In the genomic region with DNA sequence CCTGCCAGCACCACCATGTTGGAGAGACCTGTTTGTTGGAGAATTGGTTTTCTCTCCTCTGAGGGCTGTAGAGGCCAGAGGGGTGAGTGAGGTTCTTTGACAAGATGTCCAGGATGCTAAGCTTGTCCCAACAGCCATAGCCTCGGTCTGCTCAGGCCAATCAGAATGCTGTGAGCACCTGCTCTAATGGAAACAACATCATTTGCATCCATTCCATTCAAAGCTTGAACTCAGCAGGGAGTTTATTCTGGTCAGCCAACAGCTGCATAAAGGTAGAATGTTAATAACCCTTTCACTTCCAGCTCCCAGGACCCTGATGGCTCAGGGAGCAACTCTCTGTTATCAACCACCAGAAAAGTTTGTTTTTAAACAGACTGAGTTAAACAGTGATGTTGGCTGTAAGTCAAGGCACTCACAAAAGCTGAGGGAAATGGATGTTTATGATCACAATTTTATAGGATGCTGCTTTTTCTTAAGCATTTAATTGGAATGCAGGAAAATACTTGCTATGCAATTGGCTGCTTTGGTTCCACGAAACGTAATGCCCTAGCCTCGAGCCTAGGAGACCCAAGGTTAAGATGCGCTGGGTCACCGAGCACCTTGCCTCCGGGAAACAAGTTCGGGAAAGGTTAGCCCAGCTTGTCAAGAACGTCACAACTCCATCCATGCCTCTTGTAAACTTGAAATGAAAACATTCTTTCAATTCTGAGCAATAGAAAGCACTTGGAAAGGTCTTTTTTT, we compare ENCODE assay signal across 15 cellular contexts.
DNase-seq lines count a peak whose midpoint lies in the region; ATAC-seq and TF ChIP-seq lines count a peak whose summit lies in the region.
"Had no signal": no experiment of that assay in that cellular context is flagged by ENCODE, and none has a peak within 500 bp of the region (broad histone marks: within the 10 kb centered on the region; RNA-seq: fewer than 3 reads in every experiment).

No MANE protein-coding gene starts in this region.

- peaks cover 74% of the 10 kb centered on the region for H3K4me1 Mint-ChIP-seq in stimulated activated naive CD8-positive, alpha-beta T cell treated with anti-CD3 and anti-CD28 coated beads, Interleukin-15, Interleukin-2, amounts not matched to agents 100 ng/mL and 50 ng/mL, for 24 hours (ENCODE audit: low read depth)

- H3K4me3 ChIP-seq in OCI-LY3 (ENCODE audit: low read length) (no peak overlapping the region), lower lobe of right lung (no peak overlapping the region)
- H3K4me3 ChIP-seq: lung, suprapubic skin had no signal

- H3K9ac ChIP-seq in OCI-LY3 (ENCODE audit: low read length), result no peak overlapping the region

- 0 out of 2 replicates have a peak overlapping the region, but pooled peaks have one; percentile 6 for H3K4me2 ChIP-seq in OCI-LY3 (ENCODE audit: low read length)

- H3K36me3 ChIP-seq in OCI-LY3 (replicated peaks; ENCODE audit: low read depth, low read length) (peaks cover 54% of the 10 kb centered on the region), lower lobe of right lung (no peaks in the 10 kb centered on the region)
- H3K36me3 ChIP-seq: suprapubic skin had no signal

- H3K4me1 ChIP-seq in OCI-LY3 (ENCODE audit: low read length), result peaks cover 57% of the 10 kb centered on the region
- H3K4me1 ChIP-seq in lower lobe of right lung, result peaks cover 16% of the 10 kb centered on the region

- no peaks in the 10 kb centered on the region for H3K27me3 Mint-ChIP-seq in stimulated activated naive CD8-positive, alpha-beta T cell treated with anti-CD3 and anti-CD28 coated beads, Interleukin-15, Interleukin-2, amounts not matched to agents 100 ng/mL and 50 ng/mL, for 24 hours
- H3K27me3 Mint-ChIP-seq: T-helper 17 cell had no signal

- H3K9me3 ChIP-seq in OCI-LY3 (ENCODE audit: insufficient read depth, low read length) (no peaks in the 10 kb centered on the region), lower lobe of right lung (no peaks in the 10 kb centered on the region)
- H3K9me3 ChIP-seq: suprapubic skin had no signal

- H2AFZ ChIP-seq in OCI-LY3 (ENCODE audit: low read depth, low read length), result no peak overlapping the region

- H3K27me3 ChIP-seq in OCI-LY3 (ENCODE audit: low read depth, low read length), result no peaks in the 10 kb centered on the region
- H3K27me3 ChIP-seq in lower lobe of right lung (ENCODE audit: low read depth), result no peaks in the 10 kb centered on the region
- H3K27me3 ChIP-seq: suprapubic skin had no signal

- TF ChIP-seq CTCF in OCI-LY3 (IDR thresholded peaks at IDR 0.05; ENCODE audit: low read depth, low read length) (no peak), lower lobe of right lung (IDR thresholded peaks at IDR 0.05) (no peak)

- no peak for DNase-seq in stimulated activated naive CD8-positive, alpha-beta T cell treated with anti-CD3 and anti-CD28 coated beads, Interleukin-15, Interleukin-2, amounts not matched to agents 100 U/mL and 50 U/mL, for 24 hours
- DNase-seq in iPS-NIHi7 (ENCODE audit: extremely low spot score), result peak; percentile 74
- no peak for DNase-seq in NCI-H1436 (lab: John Stamatoyannopoulos, UW)
- no peak for DNase-seq in activated CD8-positive, alpha-beta memory T cell treated with anti-CD3 and anti-CD28 coated beads, Interleukin-2, amount 50 U/mL, for 48 hours
- no peak for DNase-seq in lower lobe of right lung
- DNase-seq: effector CD4-positive, alpha-beta T cell; NCI-H2029; NCI-H774; Right ventricle myocardium superior; T-helper 17 cell had no signal

- no peaks in the 10 kb centered on the region for H3K79me2 ChIP-seq in OCI-LY3 (ENCODE audit: low read length)

- H3K27ac ChIP-seq in OCI-LY3 (ENCODE audit: low read length) (peak overlapping the region; percentile 37; the same call in 1 of the 2 replicates), lower lobe of right lung (no peak overlapping the region)
- H3K27ac ChIP-seq: suprapubic skin had no signal

- no peak for ATAC-seq in stimulated activated naive CD8-positive, alpha-beta T cell treated with anti-CD3 and anti-CD28 coated beads, Interleukin-15, Interleukin-2, amounts not matched to agents 100 U/mL and 50 U/mL, for 24 hours
- ATAC-seq in GM21447 (IDR thresholded peaks at IDR 0.05; ENCODE audit: unreplicated experiment) (no peak), lower lobe of right lung (no peak)

- intact Hi-C loops in lower lobe of right lung (cut with DNase I), result loop anchor here (5.0 kb wide), 1 partner anchor 205 kb away; no protein-coding TSS in a partner anchor

- H3K36me3 Mint-ChIP-seq in stimulated activated naive CD8-positive, alpha-beta T cell treated with anti-CD3 and anti-CD28 coated beads, Interleukin-15, Interleukin-2, amounts not matched to agents 100 ng/mL and 50 ng/mL, for 24 hours (ENCODE audit: low read depth), result peaks cover 64% of the 10 kb centered on the region

- H4K20me1 ChIP-seq in OCI-LY3 (ENCODE audit: insufficient read depth, low read length), result no peaks in the 10 kb centered on the region

- H3K27ac Mint-ChIP-seq in stimulated activated naive CD8-positive, alpha-beta T cell treated with anti-CD3 and anti-CD28 coated beads, Interleukin-15, Interleukin-2, amounts not matched to agents 100 ng/mL and 50 ng/mL, for 24 hours, result peak overlapping the region; percentile 78
- H3K27ac Mint-ChIP-seq: T-helper 17 cell had no signal

- H3K4me3 Mint-ChIP-seq in stimulated activated naive CD8-positive, alpha-beta T cell treated with anti-CD3 and anti-CD28 coated beads, Interleukin-15, Interleukin-2, amounts not matched to agents 100 ng/mL and 50 ng/mL, for 24 hours, result peak overlapping the region; percentile 32
- H3K4me3 Mint-ChIP-seq: T-helper 17 cell had no signal

- no peaks in the 10 kb centered on the region for H3K9me3 Mint-ChIP-seq in stimulated activated naive CD8-positive, alpha-beta T cell treated with anti-CD3 and anti-CD28 coated beads, Interleukin-15, Interleukin-2, amounts not matched to agents 100 ng/mL and 50 ng/mL, for 24 hours
